Comparison of ENCODE assay signal across 9 cellular contexts in genomic region chr1:23020731-23021130, GRCh38. TPM values are rescaled to one million over a fixed set of nuclear protein-coding genes. Genes with fewer than 3 reads are reported as not detected.
DNase-seq lines count a peak whose midpoint lies in the region; ATAC-seq and TF ChIP-seq lines count a peak whose summit lies in the region.
"Had no signal": no experiment of that assay in that cellular context is flagged by ENCODE, and none has a peak within 500 bp of the region (broad histone marks: within the 10 kb centered on the region; RNA-seq: fewer than 3 reads in every experiment).

No MANE protein-coding gene starts in this region.

- CTCF ChIA-PET in activated naive CD4-positive, alpha-beta T cell treated with anti-CD3 and anti-CD28 coated beads for 36 hours (lab: Charles Lee): interaction anchor here (0.6 kb wide), 1 partner anchor 164 kb away, joined by 4 read pairs; no protein-coding TSS in a partner anchor

- peaks cover 51% of the 10 kb centered on the region for H3K4me1 Mint-ChIP-seq in activated naive CD4-positive, alpha-beta T cell treated with anti-CD3 and anti-CD28 coated beads for 36 hours (ENCODE audit: low read depth)
- peaks cover 35% of the 10 kb centered on the region for H3K4me1 Mint-ChIP-seq in activated T-helper 17 cell treated with anti-CD3 and anti-CD28 coated beads, Interleukin-2, amount 50 U/mL, for 72 hours
- H3K4me1 Mint-ChIP-seq in type B pancreatic cell (ENCODE audit: unreplicated experiment): peaks cover 16% of the 10 kb centered on the region

- intact Hi-C loops in activated naive CD4-positive, alpha-beta T cell treated with anti-CD3 and anti-CD28 coated beads for 36 hours (cut with micrococcal nuclease): loop anchor here (5.0 to 10.0 kb wide), 2 partner anchors 147 to 514 kb away; partner anchors contain the start of genes E2F2 and LUZP1

- no peak for ATAC-seq in activated naive CD4-positive, alpha-beta T cell treated with anti-CD3 and anti-CD28 coated beads, Interleukin-2, amount 50 U/mL, for 72 hours
- ATAC-seq in activated T-helper 17 cell treated with anti-CD3 and anti-CD28 coated beads, Interleukin-2, amount 50 U/mL, for 72 hours (replicated peaks): no peak
- no peak for ATAC-seq in HG03439 (IDR thresholded peaks at IDR 0.05; ENCODE audit: unreplicated experiment)
- ATAC-seq in HG02885 (IDR thresholded peaks at IDR 0.05; ENCODE audit: poor library complexity, unreplicated experiment): no peak

- peak overlapping the region; percentile 81 for H3K4me3 Mint-ChIP-seq in activated naive CD4-positive, alpha-beta T cell treated with anti-CD3 and anti-CD28 coated beads for 36 hours
- H3K4me3 Mint-ChIP-seq in activated T-helper 17 cell treated with anti-CD3 and anti-CD28 coated beads, Interleukin-2, amount 50 U/mL, for 72 hours: peak overlapping the region; percentile 91
- peak overlapping the region; percentile 98 for H3K4me3 Mint-ChIP-seq in type B pancreatic cell

- DNase-seq in activated naive CD4-positive, alpha-beta T cell treated with anti-CD3 and anti-CD28 coated beads for 36 hours: no peak
- no peak for DNase-seq in activated naive CD4-positive, alpha-beta T cell treated with anti-CD3 and anti-CD28 coated beads, Interleukin-2, amount 50 U/mL, for 72 hours (ENCODE audit: low spot score in 2 of 2)
- peak; percentile 64 for DNase-seq in left kidney (ENCODE audit: low read depth, low spot score)
- no peak for DNase-seq in type B pancreatic cell (ENCODE audit: extremely low spot score, unreplicated experiment)
- DNase-seq in NOMO-1 treated with dmso at 0.1 percent for 144 hours (lab: John Stamatoyannopoulos, UW; ENCODE audit: unreplicated experiment): no peak

- no peaks in the 10 kb centered on the region for H3K27me3 Mint-ChIP-seq in activated naive CD4-positive, alpha-beta T cell treated with anti-CD3 and anti-CD28 coated beads for 36 hours (ENCODE audit: low read depth)
- no peaks in the 10 kb centered on the region for H3K27me3 Mint-ChIP-seq in activated T-helper 17 cell treated with anti-CD3 and anti-CD28 coated beads, Interleukin-2, amount 50 U/mL, for 72 hours
- no peaks in the 10 kb centered on the region for H3K27me3 Mint-ChIP-seq in type B pancreatic cell

- peaks cover 5% of the 10 kb centered on the region for H3K9me3 Mint-ChIP-seq in activated naive CD4-positive, alpha-beta T cell treated with anti-CD3 and anti-CD28 coated beads for 36 hours
- peaks cover 0 to 5% of the 10 kb centered on the region in 2 donors for H3K9me3 Mint-ChIP-seq in activated naive CD4-positive, alpha-beta T cell treated with anti-CD3 and anti-CD28 coated beads, Interleukin-2, amount 50 U/mL, for 72 hours
- peaks cover 5% of the 10 kb centered on the region for H3K9me3 Mint-ChIP-seq in activated T-helper 17 cell treated with anti-CD3 and anti-CD28 coated beads, Interleukin-2, amount 50 U/mL, for 72 hours
- H3K9me3 Mint-ChIP-seq in type B pancreatic cell: no peaks in the 10 kb centered on the region

- no peak overlapping the region for H3K27ac Mint-ChIP-seq in activated naive CD4-positive, alpha-beta T cell treated with anti-CD3 and anti-CD28 coated beads for 36 hours
- peak overlapping the region in 1 of 2 donors; percentile 90 for H3K27ac Mint-ChIP-seq in activated naive CD4-positive, alpha-beta T cell treated with anti-CD3 and anti-CD28 coated beads, Interleukin-2, amount 50 U/mL, for 72 hours
- H3K27ac Mint-ChIP-seq in activated T-helper 17 cell treated with anti-CD3 and anti-CD28 coated beads, Interleukin-2, amount 50 U/mL, for 72 hours: peak overlapping the region; percentile 86
- H3K27ac Mint-ChIP-seq in type B pancreatic cell: peak overlapping the region; percentile 91

- H3K36me3 Mint-ChIP-seq in activated naive CD4-positive, alpha-beta T cell treated with anti-CD3 and anti-CD28 coated beads for 36 hours (ENCODE audit: low read depth): peaks cover 9% of the 10 kb centered on the region
- H3K36me3 Mint-ChIP-seq in activated naive CD4-positive, alpha-beta T cell treated with anti-CD3 and anti-CD28 coated beads, Interleukin-2, amount 50 U/mL, for 72 hours: peaks cover 11 to 30% of the 10 kb centered on the region in 2 donors
- H3K36me3 Mint-ChIP-seq in activated T-helper 17 cell treated with anti-CD3 and anti-CD28 coated beads, Interleukin-2, amount 50 U/mL, for 72 hours (ENCODE audit: low read depth): peaks cover 7% of the 10 kb centered on the region
- peaks cover 23% of the 10 kb centered on the region for H3K36me3 Mint-ChIP-seq in type B pancreatic cell

- no peak for TF ChIP-seq CTCF in type B pancreatic cell (conservative IDR thresholded peaks at IDR 0.05)

RNA-seq across cellular contexts. Expression of gene KDM1A, which starts 1.5 kb away (rescaled TPM):
- total RNA-seq in activated naive CD4-positive, alpha-beta T cell treated with anti-CD3 and anti-CD28 coated beads for 36 hours: 10 to 100 TPM; 59.7 to 62.6 TPM
- total RNA-seq in activated naive CD4-positive, alpha-beta T cell treated with anti-CD3 and anti-CD28 coated beads, Interleukin-2, amount 50 U/mL, for 72 hours: 10 to 100 TPM; 27.3 to 61.9 TPM
- 10 to 100 TPM; 22.5 to 45.3 TPM for total RNA-seq in activated T-helper 17 cell treated with anti-CD3 and anti-CD28 coated beads, Interleukin-2, amount 50 U/mL, for 72 hours
- total RNA-seq in type B pancreatic cell (ENCODE audit: low replicate concordance): 98.8 and 155 TPM in 2 replicates

RNA-seq across cellular contexts. Expression of gene TEX46, which starts 5.1 kb away (rescaled TPM):
- not detected for total RNA-seq in activated naive CD4-positive, alpha-beta T cell treated with anti-CD3 and anti-CD28 coated beads for 36 hours
- not detected for total RNA-seq in activated naive CD4-positive, alpha-beta T cell treated with anti-CD3 and anti-CD28 coated beads, Interleukin-2, amount 50 U/mL, for 72 hours
- not detected for total RNA-seq in activated T-helper 17 cell treated with anti-CD3 and anti-CD28 coated beads, Interleukin-2, amount 50 U/mL, for 72 hours
- 1.2 TPM in 1 of 2 replicates, not detected in the other for total RNA-seq in type B pancreatic cell (ENCODE audit: low replicate concordance)
- total RNA-seq: activated CD8-positive, alpha-beta memory T cell treated with anti-CD3 and anti-CD28 coated beads for 36 hours had no signal

RNA-seq across cellular contexts. Expression of gene LACTBL1, which starts 48.1 kb away (rescaled TPM):
- total RNA-seq in activated naive CD4-positive, alpha-beta T cell treated with anti-CD3 and anti-CD28 coated beads for 36 hours: not detected
- not detected for total RNA-seq in activated naive CD4-positive, alpha-beta T cell treated with anti-CD3 and anti-CD28 coated beads, Interleukin-2, amount 50 U/mL, for 72 hours
- total RNA-seq in activated T-helper 17 cell treated with anti-CD3 and anti-CD28 coated beads, Interleukin-2, amount 50 U/mL, for 72 hours: not detected
- total RNA-seq in type B pancreatic cell (ENCODE audit: low replicate concordance): not detected in 2 replicates
- total RNA-seq: activated CD8-positive, alpha-beta memory T cell treated with anti-CD3 and anti-CD28 coated beads for 36 hours had no signal
